ENCODE assay signal across 8 cellular contexts in genomic region chr6:27838513-27839302, GRCh38.
DNase-seq lines count a peak whose midpoint lies in the region; ATAC-seq, FAIRE-seq and TF ChIP-seq lines count a peak whose summit lies in the region.
"Not testable (repeated sequence)": the region's sequence is repeated elsewhere in the genome, so short reads cannot be mapped to it uniquely, and the experiment has no call there.

No MANE protein-coding gene starts in this region.

- H3K27me3 ChIP-seq in endocrine pancreas (ENCODE audit: control insufficient read depth, insufficient read depth, low read length); HepG2 (ENCODE audit: control insufficient read depth in 1 of 2, insufficient read depth in 2 of 2, low read length in 2 of 2): not testable (repeated sequence)

- peak; percentile 82 to 99 for TF ChIP-seq POLR2A in HepG2 (IDR thresholded peaks at IDR 0.05; ENCODE audit: insufficient read depth in 1 of 2, low read depth in 2 of 2, low read length in 2 of 2)

- peaks cover 30% of the 10 kb centered on the region for H3K79me2 ChIP-seq in HepG2 (ENCODE audit: insufficient read depth, low read length)

- not testable (repeated sequence) for DNase-seq in AG04449 (ENCODE audit: low read depth, low spot score); skeletal muscle cell (ENCODE audit: low read depth)
- DNase-seq in HPDE6-E6E7 (ENCODE audit: extremely low spot score) (peak; percentile 77), HepG2 (ENCODE audit: low spot score) (peak; percentile 57)
- DNase-seq in activated T-cell treated with anti-CD3 and anti-CD28 coated beads, Interleukin-2, amount 50 U/mL, for 1 hour = peak; percentile 76

- under 1% methylated on average over 26 of the region's 48 CpGs for WGBS in HepG2 (ENCODE audit: low lambda C conversion rate)

- in situ Hi-C loops in HepG2 (cut with HindIII; ENCODE audit: extremely low pct_ligation_motif_present, low pct_unique_long_range_greater_than_20kb) = loop anchor here (5.0 to 10.0 kb wide), 2 partner anchors 54 to 1634 kb away; a partner anchor contains a TSS

- POLR2A ChIA-PET in AG04449 (lab: Yijun Ruan, JAX) = interaction anchor here (0.7 to 6.6 kb wide), 19 partner anchors 9 to 1806 kb away, joined by 3 to 160 read pairs (median 7); a partner anchor contains a TSS
- POLR2A ChIA-PET in HepG2 (lab: Yijun Ruan, JAX) = interaction anchor here (0.5 to 6.7 kb wide), 39 partner anchors 8 to 1846 kb away, joined by 3 to 323 read pairs (median 7); partner anchors contain the start of genes TRIM27, ZKSCAN8, ZNF184 and ZSCAN31

- peak overlapping the region; percentile 70 for H3K4me3 ChIP-seq in AG04449 (ENCODE audit: low read depth, low read length)
- H3K4me3 ChIP-seq in endocrine pancreas (ENCODE audit: control insufficient read depth, insufficient read depth, low read length) = peak overlapping the region; percentile 66
- H3K4me3 ChIP-seq in HepG2 (replicated peaks in 1 of 3; ENCODE audit: insufficient read depth in 1 of 3, low read depth in 2 of 3, low read length in 3 of 3) = peak overlapping the region; percentile 68 to 84 (median 79)
- peak overlapping the region; percentile 69 for H3K4me3 ChIP-seq in skeletal muscle cell (ENCODE audit: low read depth, low read length)

- not testable (repeated sequence) for H2AFZ ChIP-seq in HepG2 (ENCODE audit: low read length)

- H4K20me1 ChIP-seq in HepG2 (ENCODE audit: insufficient read depth, low read length) = not testable (repeated sequence)

- TF ChIP-seq CTCF in AG04449 (IDR thresholded peaks at IDR 0.05; ENCODE audit: insufficient read depth, low read length, missing control alignments); HepG2 (CRISPR knock-in tag; IDR thresholded peaks at IDR 0.05): not testable (repeated sequence)

- H3K9ac ChIP-seq in endocrine pancreas (ENCODE audit: control insufficient read depth, insufficient read depth, low read length) (peak overlapping the region; percentile 5), HepG2 (ENCODE audit: insufficient read depth, low read depth, low read length) (peak overlapping the region; percentile 93)

- intact Hi-C loops in HepG2 (cut with micrococcal nuclease; ENCODE audit: unreplicated experiment) = loop anchor here (1.0 to 10.0 kb wide), 5 partner anchors 26 to 1716 kb away; a partner anchor contains a TSS

- CTCF ChIA-PET in AG04449 (lab: Yijun Ruan, JAX) = interaction anchor here (0.6 to 8.0 kb wide), 6 partner anchors 19 to 57 kb away, joined by 3 to 58 read pairs (median 6); a partner anchor contains a TSS
- CTCF ChIA-PET in HepG2 (lab: Yijun Ruan, JAX; ENCODE audit: low intra/inter-chr PET ratio, low total read pairs) = not testable (repeated sequence)

- peak overlapping the region; percentile 78 for H3K4me2 ChIP-seq in HepG2 (ENCODE audit: low read depth, low read length)

- not testable (repeated sequence) for H3K4me1 ChIP-seq in endocrine pancreas (ENCODE audit: control insufficient read depth, insufficient read depth, low read length)
- H3K4me1 ChIP-seq in HepG2 (ENCODE audit: insufficient read depth, low read length) = peaks cover 34% of the 10 kb centered on the region

- H3K9me3 ChIP-seq in endocrine pancreas (ENCODE audit: control insufficient read depth, low read length); HepG2 (ENCODE audit: low read length): not testable (repeated sequence)

- 0 out of 4 replicates have a peak, but pooled peaks of 1 of the 2 experiments have one; percentile 3 for TF ChIP-seq EP300 in HepG2 (IDR thresholded peaks at IDR 0.05; ENCODE audit: low read depth in 2 of 2, low read length in 2 of 2)
- TF ChIP-seq EP300 in HepG2 (CRISPR knock-in tag; IDR thresholded peaks at IDR 0.05; ENCODE audit: borderline replicate concordance) = not testable (repeated sequence)

- ATAC-seq in GM19025 (IDR thresholded peaks at IDR 0.05; ENCODE audit: low read depth, unreplicated experiment) = peak; percentile 6
- peak; percentile 55 for ATAC-seq in HepG2

- TSS peak; percentile 92 for BruUV-seq in HepG2 (replicated peaks; lab: Mats Ljungman, UMichigan)

- FAIRE-seq in HepG2 (lab: Jason Lieb, UNC) = not testable (repeated sequence)

- peak overlapping the region; percentile 92 for H3K27ac ChIP-seq in HepG2 (ENCODE audit: extremely low read length, insufficient read depth, low read length)

- not testable (repeated sequence) for TF ChIP-seq RAD21 in HepG2 (CRISPR knock-in tag; IDR thresholded peaks at IDR 0.05)

- not testable (repeated sequence) for H3K36me3 ChIP-seq in endocrine pancreas (ENCODE audit: control insufficient read depth, insufficient read depth, low read length); HepG2 (replicated peaks in 1 of 2; ENCODE audit: control insufficient read depth in 1 of 2, insufficient read depth in 2 of 2, low read length in 2 of 2)

TF ChIP-seq in PFSK-1, 5 proteins besides CTCF, POLR2A, EP300 and RAD21:
- TF ChIP-seq REST (IDR thresholded peaks at IDR 0.05; ENCODE audit: insufficient read depth in 1 of 2, low read depth in 2 of 2, low read length in 2 of 2) (peak in 1 of 2 experiments; percentile 23; a peak in 1 of 4 replicates), TAF1 (IDR thresholded peaks at IDR 0.05; ENCODE audit: borderline replicate concordance, insufficient read depth, low read length) (peak; percentile 88; the same call in 1 of the 2 replicates), POLR2AphosphoS5 (IDR thresholded peaks at IDR 0.05; ENCODE audit: low read depth, low read length) (peak; percentile 65; the same call in 1 of the 2 replicates)

TF ChIP-seq in HepG2, 621 proteins besides CTCF, POLR2A, EP300 and RAD21 (continues in another document):
- TF ChIP-seq ZNF121 (CRISPR knock-in tag; IDR thresholded peaks at IDR 0.05) (peak; percentile 43; the same call in 1 of the 2 replicates), ZNF652 (CRISPR knock-in tag; IDR thresholded peaks at IDR 0.05; ENCODE audit: borderline replicate concordance, low read depth) (0 out of 2 replicates have a peak, but pooled peaks have one; percentile 38), PHF21A (CRISPR knock-in tag; IDR thresholded peaks at IDR 0.05) (peak; percentile 47; the same call in 1 of the 2 replicates), ARNT2 (CRISPR knock-in tag; IDR thresholded peaks at IDR 0.05; ENCODE audit: low read depth) (peak; percentile 56; the same call in 1 of the 2 replicates), ZHX2 (CRISPR knock-in tag; IDR thresholded peaks at IDR 0.05; ENCODE audit: borderline replicate concordance) (peak; percentile 6; the same call in 1 of the 2 replicates), ZNF101 (CRISPR knock-in tag; IDR thresholded peaks at IDR 0.05; ENCODE audit: borderline replicate concordance, low read depth) (0 out of 2 replicates have a peak, but pooled peaks have one; percentile 65), MAZ (CRISPR knock-in tag; IDR thresholded peaks at IDR 0.05; ENCODE audit: low read depth) (0 out of 2 replicates have a peak, but pooled peaks have one; percentile 1), ZSCAN21 (CRISPR knock-in tag; IDR thresholded peaks at IDR 0.05; ENCODE audit: borderline replicate concordance) (peak; percentile 84)
- TF ChIP-seq ZHX2 (IDR thresholded peaks at IDR 0.05; ENCODE audit: low read depth); MAZ (IDR thresholded peaks at IDR 0.05; ENCODE audit: borderline replicate concordance, low read depth, low read length): not testable (repeated sequence)
